In genomic region chr13:98517576-98518310, GRCh38 we compare ENCODE assay signal across 1 cellular context.
TF ChIP-seq lines count a peak whose summit lies in the region.

No MANE protein-coding gene starts in this region.

TF ChIP-seq in SK-N-SH, 30 proteins besides CTCF, POLR2A, EP300 and RAD21 (continued from another document):
- no peak for TF ChIP-seq USF1 (IDR thresholded peaks at IDR 0.05; ENCODE audit: borderline replicate concordance, low read depth)
- TF ChIP-seq RXRA (IDR thresholded peaks at IDR 0.05; ENCODE audit: borderline replicate concordance, low read depth), result no peak
- TF ChIP-seq TCF12 (IDR thresholded peaks at IDR 0.05), result no peak
- no peak for TF ChIP-seq YY1 (IDR thresholded peaks at IDR 0.05; ENCODE audit: low read depth)
- no peak for TF ChIP-seq FOSL2 (IDR thresholded peaks at IDR 0.05; ENCODE audit: borderline replicate concordance, low read depth)
- no peak for TF ChIP-seq PBX3 (IDR thresholded peaks at IDR 0.05)
- TF ChIP-seq CHD2 (IDR thresholded peaks at IDR 0.05; ENCODE audit: low read length, partially characterized antibody), result no peak
- no peak for TF ChIP-seq TAF1 (IDR thresholded peaks at IDR 0.05; ENCODE audit: borderline replicate concordance, low read depth, low read length)
- no peak for TF ChIP-seq SMC3 (IDR thresholded peaks at IDR 0.05; ENCODE audit: low read depth, low read length)
- no peak for TF ChIP-seq TEAD4 (IDR thresholded peaks at IDR 0.05; ENCODE audit: borderline replicate concordance, insufficient read depth)
- no peak for TF ChIP-seq MAX (IDR thresholded peaks at IDR 0.05; ENCODE audit: low read depth)
- TF ChIP-seq ELF1 (IDR thresholded peaks at IDR 0.05), result no peak
